ENCODE assay signal across 1 cellular context in the genomic region with DNA sequence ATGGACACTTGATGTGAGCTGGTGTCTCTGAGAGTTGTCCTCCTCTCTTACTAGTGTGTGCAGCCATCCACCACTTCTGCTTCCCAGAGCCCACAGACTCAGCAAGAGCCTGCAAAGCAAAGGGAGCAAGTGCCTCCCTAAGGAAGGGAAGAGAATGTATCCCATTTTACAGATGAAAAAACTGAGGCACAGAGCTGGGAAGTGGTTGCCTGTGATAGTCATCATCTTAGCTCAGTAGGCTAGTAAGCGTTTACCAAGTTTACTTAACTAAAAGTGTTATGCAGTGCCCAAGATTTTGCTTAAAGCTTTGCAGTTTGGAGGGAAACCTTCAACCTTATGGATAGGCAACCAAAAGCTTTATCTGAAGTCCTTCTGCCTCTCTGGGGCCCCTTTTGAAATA.
TF ChIP-seq lines count a peak whose summit lies in the region.

No MANE protein-coding gene starts in this region.

TF ChIP-seq in HepG2, 621 proteins besides CTCF, POLR2A, EP300 and RAD21:
- TF ChIP-seq ZNF629 (CRISPR knock-in tag; conservative IDR thresholded peaks at IDR 0.05) (peak; percentile 67; the same call in 1 of the 2 replicates), LCORL (IDR thresholded peaks at IDR 0.05) (no peak), LCORL (CRISPR knock-in tag; IDR thresholded peaks at IDR 0.05) (no peak), SIX1 (CRISPR knock-in tag; IDR thresholded peaks at IDR 0.05; ENCODE audit: borderline replicate concordance) (no peak), HOXA7 (CRISPR knock-in tag; IDR thresholded peaks at IDR 0.05) (no peak)
